ENCODE assay signal across 11 cellular contexts in the genomic region with DNA sequence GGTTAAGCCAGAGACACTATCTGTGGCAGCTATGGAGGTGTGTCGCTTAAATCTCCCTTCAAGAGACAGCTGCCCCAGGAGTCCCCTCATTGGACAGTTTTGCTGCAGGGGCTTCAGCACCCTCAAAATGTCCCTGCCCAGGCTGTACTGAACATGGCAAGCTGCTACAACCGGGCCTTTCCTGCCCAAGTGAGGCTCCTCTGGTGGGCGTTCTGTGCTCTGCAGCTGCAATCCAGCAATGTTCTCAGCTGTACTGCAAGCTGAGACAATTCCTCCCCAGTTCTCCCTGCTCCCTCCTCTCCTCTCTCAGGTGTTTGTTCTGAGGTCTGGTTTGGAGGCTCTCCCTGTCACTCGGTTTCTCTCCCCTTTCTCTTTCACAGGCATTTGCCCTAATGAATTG.
DNase-seq lines count a peak whose midpoint lies in the region; ATAC-seq, FAIRE-seq and TF ChIP-seq lines count a peak whose summit lies in the region.
"Had no signal": no experiment of that assay in that cellular context is flagged by ENCODE, and none has a peak within 500 bp of the region (broad histone marks: within the 10 kb centered on the region; RNA-seq: fewer than 3 reads in every experiment).

No MANE protein-coding gene starts in this region.

- peaks cover 3% of the 10 kb centered on the region for H3K4me1 Mint-ChIP-seq in osteocyte (ENCODE audit: unreplicated experiment)

- H3K9ac ChIP-seq in Loucy (ENCODE audit: low read depth, low read length, poor library complexity, severe bottlenecking), result no peak overlapping the region
- no peak overlapping the region for H3K9ac ChIP-seq in H1 (replicated peaks in 1 of 4; ENCODE audit: extremely low read depth in 1 of 4, low read depth in 3 of 4, low read length in 3 of 4)
- H3K9ac ChIP-seq: BLaER1 had no signal

- H3K14ac ChIP-seq in H1 (ENCODE audit: insufficient read length), result no peak overlapping the region

- H3K23me2 ChIP-seq in H1 (ENCODE audit: low read depth, low read length), result no peaks in the 10 kb centered on the region

- H2BK120ac ChIP-seq in H1 (replicated peaks; ENCODE audit: low read depth, low read length), result no peak overlapping the region

- H4K91ac ChIP-seq in H1 (replicated peaks; ENCODE audit: insufficient read length, low read length), result no peak overlapping the region

- DNase-seq in SIG-M5 treated with dmso at 0.1 percent for 504 hours (lab: John Stamatoyannopoulos, UW; ENCODE audit: unreplicated experiment) (peak; percentile 12), SIG-M5 (lab: John Stamatoyannopoulos, UW) (no peak), H1 (ENCODE audit: low read depth in 1 of 2, low spot score in 2 of 2) (peak in 1 of 2 experiments; percentile 5), osteocyte (ENCODE audit: extremely low spot score, unreplicated experiment) (no peak), uterus (no peak), erythroblast (lab: John Stamatoyannopoulos, UW) (no peak)
- DNase-seq: KG1 had no signal

- CTCF ChIA-PET in H1 (lab: Charles Lee; ENCODE audit: partially characterized antibody), result interaction anchor here (0.5 to 2.7 kb wide), 15 partner anchors 9 to 564 kb away, joined by 3 to 14 read pairs (median 5); no protein-coding TSS in a partner anchor

- no peak overlapping the region for H4K8ac ChIP-seq in H1 (ENCODE audit: extremely low read depth, insufficient read depth, low read length)

- H3K27ac ChIP-seq in H1 (ENCODE audit: low read depth, low read length) (no peak overlapping the region), uterus (no peak overlapping the region)
- H3K27ac ChIP-seq: BLaER1, gastroesophageal sphincter had no signal

- H3K4me2 ChIP-seq in Loucy (ENCODE audit: low read depth, low read length, poor library complexity, severe bottlenecking) (no peak overlapping the region), H1 (ENCODE audit: insufficient read depth in 1 of 2, low read depth in 2 of 2, low read length in 2 of 2) (no peak overlapping the region)
- H3K4me2 ChIP-seq: BLaER1 had no signal

- H3K4me3 Mint-ChIP-seq in osteocyte (ENCODE audit: unreplicated experiment), result no peak overlapping the region

- no peak for TF ChIP-seq POLR2A in H1 (IDR thresholded peaks at IDR 0.05; ENCODE audit: control extremely low read depth in 1 of 2, low read depth in 2 of 2, low read length in 2 of 2)
- no peak for TF ChIP-seq POLR2A in uterus (IDR thresholded peaks at IDR 0.05)
- no peak for TF ChIP-seq POLR2A in erythroblast (IDR thresholded peaks at IDR 0.05; ENCODE audit: low read length)

- ATAC-seq in HG03045 (IDR thresholded peaks at IDR 0.05; ENCODE audit: unreplicated experiment), result no peak
- ATAC-seq: gastroesophageal sphincter had no signal

- no peaks in the 10 kb centered on the region for H3F3A ChIP-seq in Loucy (ENCODE audit: low read depth)

- H3K79me1 ChIP-seq in H1 (ENCODE audit: low read depth, low read length), result no peaks in the 10 kb centered on the region

- H3K79me2 ChIP-seq in Loucy (ENCODE audit: insufficient read depth, low read length) (no peaks in the 10 kb centered on the region), H1 (ENCODE audit: control insufficient read depth in 1 of 2, insufficient read depth in 2 of 2, low read length in 2 of 2) (no peaks in the 10 kb centered on the region)

- FAIRE-seq in H1 (lab: Jason Lieb, UNC), result peak; percentile 82

- no peak overlapping the region for H3K4ac ChIP-seq in H1 (replicated peaks; ENCODE audit: insufficient read length, low read depth, low read length)

- H3K27me3 ChIP-seq in Loucy (ENCODE audit: insufficient read depth, low read length, poor library complexity, severe bottlenecking), result no peaks in the 10 kb centered on the region
- no peaks in the 10 kb centered on the region for H3K27me3 ChIP-seq in H1 (replicated peaks in 1 of 4; ENCODE audit: control insufficient read depth in 3 of 4, extremely low read depth in 1 of 4, insufficient read depth in 3 of 4, low read length in 3 of 4)
- no peaks in the 10 kb centered on the region for H3K27me3 ChIP-seq in uterus
- H3K27me3 ChIP-seq: BLaER1, gastroesophageal sphincter had no signal

- H3K9me3 ChIP-seq in Loucy (ENCODE audit: insufficient read depth, low read depth, low read length) (no peaks in the 10 kb centered on the region), H1 (ENCODE audit: insufficient read depth in 2 of 2, low read depth in 1 of 2, low read length in 1 of 2) (no peaks in the 10 kb centered on the region), uterus (no peaks in the 10 kb centered on the region)
- H3K9me3 ChIP-seq: BLaER1, gastroesophageal sphincter had no signal

- no peak overlapping the region for H2AK5ac ChIP-seq in H1 (ENCODE audit: low read depth, low read length)

- intact Hi-C loops in uterus (cut with DNase I; ENCODE audit: low total_unique reads), result no loop called here

- H2AFZ ChIP-seq in Loucy (ENCODE audit: low read length) (no peak overlapping the region), H1 (ENCODE audit: low read length) (no peak overlapping the region)

- H2BK20ac ChIP-seq in H1 (ENCODE audit: low read length), result no peak overlapping the region

- POLR2A ChIA-PET in H1 (lab: Charles Lee; ENCODE audit: partially characterized antibody), result no interaction called here

- no peak overlapping the region for H3K18ac ChIP-seq in H1 (ENCODE audit: extremely low read depth, low read length)

- no peaks in the 10 kb centered on the region for H3K9me2 ChIP-seq in Loucy (replicated peaks; ENCODE audit: low read depth, low read length)

- 72% methylated on average over 4 of the region's 4 CpGs; no CpG with 5 or more reads in 1 of the 2 experiments for WGBS in H1 (ENCODE audit: extremely low coverage in 1 of 2, insufficient coverage in 1 of 2, insufficient read length in 1 of 2, insufficient replicate concordance in 2 of 2, low coverage in 1 of 2, low lambda C conversion rate in 2 of 2, missing lambda C conversion rate in 1 of 2), 2 experiments

- no peaks in the 10 kb centered on the region for H4K20me1 ChIP-seq in Loucy (ENCODE audit: insufficient read depth, low read length, poor library complexity, severe bottlenecking)
- no peaks in the 10 kb centered on the region for H4K20me1 ChIP-seq in H1 (replicated peaks in 1 of 2; ENCODE audit: control insufficient read depth in 1 of 2, insufficient read depth in 2 of 2, low read length in 2 of 2)
- H4K20me1 ChIP-seq: BLaER1 had no signal

- H3K36me3 Mint-ChIP-seq in osteocyte (ENCODE audit: unreplicated experiment), result no peaks in the 10 kb centered on the region

- H3K4me1 ChIP-seq in Loucy (ENCODE audit: insufficient read depth, low read length, poor library complexity, severe bottlenecking), result peaks cover 23% of the 10 kb centered on the region
- peaks cover 0 to 2% (median 0%) of the 10 kb centered on the region in 4 experiments; a peak in 2 of 7 replicates for H3K4me1 ChIP-seq in H1 (replicated peaks in 1 of 4; ENCODE audit: control insufficient read depth in 3 of 4, insufficient read depth in 4 of 4, low read length in 3 of 4)
- no peaks in the 10 kb centered on the region for H3K4me1 ChIP-seq in uterus

- no peaks in the 10 kb centered on the region for H3K36me3 ChIP-seq in Loucy (ENCODE audit: insufficient read depth, low read length)
- H3K36me3 ChIP-seq in H1 (ENCODE audit: control insufficient read depth in 2 of 4, insufficient read depth in 4 of 4, low read length in 3 of 4), result no peaks in the 10 kb centered on the region; a peak in 1 of 8 replicates
- H3K36me3 ChIP-seq in uterus, result no peaks in the 10 kb centered on the region
- H3K36me3 ChIP-seq: BLaER1, gastroesophageal sphincter had no signal

- TF ChIP-seq RAD21 in H1 (IDR thresholded peaks at IDR 0.05 in 1 of 2, conservative IDR thresholded peaks at IDR 0.05 in 1 of 2; ENCODE audit: low read depth in 2 of 2, low read length in 2 of 2), result peak; percentile 46 to 62; a peak in 3 of 4 replicates

- no peak for TF ChIP-seq EP300 in H1 (IDR thresholded peaks at IDR 0.05; ENCODE audit: borderline replicate concordance in 1 of 2, low read depth in 2 of 2, low read length in 2 of 2)

- no peaks in the 10 kb centered on the region for H3K27me3 Mint-ChIP-seq in osteocyte (ENCODE audit: unreplicated experiment)

- no peak overlapping the region for H4K5ac ChIP-seq in H1 (ENCODE audit: insufficient read length, low read depth, low read length)

- H2BK15ac ChIP-seq in H1 (ENCODE audit: low read length), result no peak overlapping the region

- no peak overlapping the region for H2BK12ac ChIP-seq in H1 (ENCODE audit: low read depth, low read length)

- peak; percentile 74 for TF ChIP-seq CTCF in Loucy (conservative IDR thresholded peaks at IDR 0.05; ENCODE audit: low read length)
- peak; percentile 54 to 84 (median 75) for TF ChIP-seq CTCF in H1 (IDR thresholded peaks at IDR 0.05; ENCODE audit: control extremely low read depth in 1 of 3, insufficient read depth in 1 of 3, low read depth in 1 of 3, low read length in 3 of 3)
- peak; percentile 44 for TF ChIP-seq CTCF in osteocyte (IDR thresholded peaks at IDR 0.05)
- TF ChIP-seq CTCF in uterus (IDR thresholded peaks at IDR 0.05), result no peak

- no peaks in the 10 kb centered on the region for H3K9me3 Mint-ChIP-seq in osteocyte (ENCODE audit: unreplicated experiment)

- H3K23ac ChIP-seq in H1 (ENCODE audit: insufficient read length), result no peak overlapping the region

- no peak overlapping the region for H3K4me3 ChIP-seq in Loucy (ENCODE audit: low read length, poor library complexity, severe bottlenecking)
- H3K4me3 ChIP-seq in H1 (ENCODE audit: extremely low read depth in 1 of 4, insufficient read depth in 2 of 4, low read depth in 3 of 4, low read length in 4 of 4), result no peak overlapping the region
- no peak overlapping the region for H3K4me3 ChIP-seq in uterus
- H3K4me3 ChIP-seq: BLaER1, gastroesophageal sphincter had no signal

- H3K56ac ChIP-seq in H1 (replicated peaks; ENCODE audit: insufficient read length, low read depth, low read length), result no peak overlapping the region

- H2BK5ac ChIP-seq in H1 (ENCODE audit: low read depth, low read length), result no peak overlapping the region

- no peak overlapping the region for H3K27ac Mint-ChIP-seq in osteocyte (ENCODE audit: unreplicated experiment)

TF ChIP-seq in H1, 55 proteins besides CTCF, POLR2A, EP300 and RAD21:
- TF ChIP-seq RNF2 (IDR thresholded peaks at IDR 0.05; ENCODE audit: borderline replicate concordance, low read depth, low read length, missing control alignments, poor library complexity, severe bottlenecking) (no peak), SP4 (IDR thresholded peaks at IDR 0.05; ENCODE audit: low read length) (no peak), ZNF274 (IDR thresholded peaks at IDR 0.05; ENCODE audit: borderline replicate concordance, extremely low read depth, low read length) (no peak), SP1 (IDR thresholded peaks at IDR 0.05; ENCODE audit: low read depth, low read length) (no peak), CEBPB (IDR thresholded peaks at IDR 0.05; ENCODE audit: low read depth, low read length) (no peak), KDM5A (IDR thresholded peaks at IDR 0.05; ENCODE audit: low read length) (no peak), CBX5 (IDR thresholded peaks at IDR 0.05; ENCODE audit: low read depth, low read length) (no peak), RXRA (IDR thresholded peaks at IDR 0.05; ENCODE audit: insufficient read depth, low read depth, low read length) (no peak), MAFK (IDR thresholded peaks at IDR 0.05; ENCODE audit: low read depth, low read length) (no peak), GABPA (IDR thresholded peaks at IDR 0.05; ENCODE audit: borderline replicate concordance, insufficient read depth, low read length) (no peak)
TF ChIP-seq in H1: peak in this region for 0.

Comparison
In these comparisons a context has a peak if more than half of its experiments do, and no peak if none do; other contexts are left out.
1. CTCF ChIP-seq: peak in Loucy (single experiment), H1 (3 of 3) and osteocyte (single experiment); none in uterus (0 of 4).